8 cellular contexts compared by ENCODE assay signal in the genomic region with DNA sequence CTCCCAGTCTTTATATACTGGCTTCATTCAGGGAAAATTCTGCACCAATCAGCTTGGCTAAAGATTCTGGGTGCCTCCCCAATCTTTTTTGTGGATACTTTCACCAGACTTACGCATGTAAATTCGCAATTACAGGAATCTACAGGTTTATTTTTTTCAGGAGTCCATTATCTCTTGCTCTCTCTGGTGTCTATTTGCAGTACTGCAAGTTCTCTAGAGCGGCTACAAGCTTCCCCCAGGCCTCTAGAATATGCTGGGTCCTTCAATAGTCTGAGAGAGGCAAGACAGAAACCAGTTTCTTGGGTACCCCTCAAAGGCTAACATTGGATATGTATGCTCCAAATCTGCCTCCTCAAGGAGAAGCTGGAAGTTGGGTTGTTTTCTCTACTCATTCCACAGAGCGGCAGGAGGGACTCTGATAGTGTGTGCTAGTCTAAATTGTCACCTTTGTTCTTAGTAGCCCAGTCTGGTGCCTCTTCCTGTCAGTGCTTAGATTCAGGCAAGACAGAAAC. TPM values are rescaled to one million over a fixed set of nuclear protein-coding genes. Genes with fewer than 3 reads are reported as not detected.
DNase-seq lines count a peak whose midpoint lies in the region; ATAC-seq and TF ChIP-seq lines count a peak whose summit lies in the region.

No MANE protein-coding gene starts in this region.

- H3K9me3 ChIP-seq in right atrium auricular region = peaks cover 0 to 15% of the 10 kb centered on the region in 2 donors

- DNase-seq in right atrium auricular region (ENCODE audit: low spot score) = no peak
- DNase-seq in Right ventricle myocardium inferior (ENCODE audit: missing footprints) = no peak
- DNase-seq in NCI-H748 (lab: John Stamatoyannopoulos, UW; ENCODE audit: unreplicated experiment) = peak; percentile 25
- DNase-seq in astrocyte of the hippocampus (ENCODE audit: low read depth, low spot score) = peak; percentile 26
- peak; percentile 22 for DNase-seq in myocyte (ENCODE audit: low read depth)
- DNase-seq in hypothalamus (lab: John Stamatoyannopoulos, UW) = no peak

- no peaks in the 10 kb centered on the region for H3K4me1 ChIP-seq in right atrium auricular region

- no peak overlapping the region for H3K4me3 ChIP-seq in right atrium auricular region

- peak; percentile 18 to 54 for TF ChIP-seq CTCF in right atrium auricular region (IDR thresholded peaks at IDR 0.05)

- no peaks in the 10 kb centered on the region for H3K36me3 ChIP-seq in right atrium auricular region

- H3K27me3 ChIP-seq in right atrium auricular region = no peaks in the 10 kb centered on the region

- ATAC-seq in Right ventricle myocardium inferior (no peak), HG03469 (IDR thresholded peaks at IDR 0.05; ENCODE audit: unreplicated experiment) (no peak), HG03045 (IDR thresholded peaks at IDR 0.05; ENCODE audit: unreplicated experiment) (no peak)

- no peak overlapping the region for H3K27ac ChIP-seq in right atrium auricular region

- intact Hi-C loops in Right ventricle myocardium inferior (cut with DNase I) = no loop called here

RNA-seq across cellular contexts. Expression of a gene that starts 58.5 kb away (rescaled TPM):
- total RNA-seq in right atrium auricular region (not detected), Right ventricle myocardium inferior (not detected), myocyte (not detected in 2 replicates)
- not detected for polyA plus RNA-seq in myocyte (2012)

Comparison
In these comparisons a context has a peak if more than half of its experiments do, and no peak if none do; other contexts are left out.
1. DNase-seq: peak in NCI-H748 (single experiment), astrocyte of the hippocampus (single experiment) and myocyte (single experiment); none in right atrium auricular region (single experiment), Right ventricle myocardium inferior (single experiment) and hypothalamus (0 of 51).